8 cellular contexts compared by ENCODE assay signal in genomic region chr11:60915250-60915914, GRCh38. TPM values are rescaled to one million over a fixed set of nuclear protein-coding genes. Genes with fewer than 3 reads are reported as not detected.
DNase-seq lines count a peak whose midpoint lies in the region; ATAC-seq and TF ChIP-seq lines count a peak whose summit lies in the region.

No MANE protein-coding gene starts in this region.

- TF ChIP-seq POLR2A in uterus (IDR thresholded peaks at IDR 0.05), result no peak

- CTCF ChIA-PET in AG04450 (lab: Charles Lee), result interaction anchor here (0.6 to 4.7 kb wide), 8 partner anchors 9 to 258 kb away, joined by 3 to 35 read pairs (median 4); partner anchors contain the start of gene TMEM132A

- H3K9me3 ChIP-seq in AG04450 (ENCODE audit: control insufficient read depth, insufficient read depth, low read length) (no peaks in the 10 kb centered on the region; the same call in 1 of the 2 replicates), SK-N-MC (ENCODE audit: low read depth, low read length) (no peaks in the 10 kb centered on the region), heart right ventricle (no peaks in the 10 kb centered on the region), uterus (no peaks in the 10 kb centered on the region)

- peaks cover 75% of the 10 kb centered on the region for H3K4me1 Mint-ChIP-seq in activated naive CD4-positive, alpha-beta T cell treated with anti-CD3 and anti-CD28 coated beads, Interleukin-2, amount 50 U/mL, for 24 hours

- POLR2A ChIA-PET in AG04450 (lab: Yijun Ruan, JAX), result interaction anchor here (0.6 to 1.4 kb wide), 4 partner anchors 8 to 1935 kb away, joined by 3 to 6 read pairs (median 4); partner anchors contain the start of gene TMEM132A

- ATAC-seq in GM18867 (IDR thresholded peaks at IDR 0.05; ENCODE audit: unreplicated experiment), result peak; percentile 54
- ATAC-seq in HG03135 (IDR thresholded peaks at IDR 0.05; ENCODE audit: unreplicated experiment), result peak; percentile 38
- ATAC-seq in heart right ventricle, result peak; percentile 17 to 63 (median 52)

- H3K9ac ChIP-seq in SK-N-MC (ENCODE audit: insufficient read length) (peak overlapping the region; percentile 92), rectal smooth muscle tissue (ENCODE audit: low read length) (peak overlapping the region; percentile 49)

- no peaks in the 10 kb centered on the region for H3K9me3 Mint-ChIP-seq in activated naive CD4-positive, alpha-beta T cell treated with anti-CD3 and anti-CD28 coated beads, Interleukin-2, amount 50 U/mL, for 24 hours

- H3K27me3 ChIP-seq in AG04450 (ENCODE audit: control insufficient read depth, insufficient read depth, low read length) (no peaks in the 10 kb centered on the region), heart right ventricle (no peaks in the 10 kb centered on the region), rectal smooth muscle tissue (ENCODE audit: control insufficient read depth, insufficient read depth, low read length) (no peaks in the 10 kb centered on the region), uterus (no peaks in the 10 kb centered on the region)

- H3K27ac ChIP-seq in AG04450 (ENCODE audit: low read depth, low read length), result peak overlapping the region; percentile 75
- no peak overlapping the region for H3K27ac ChIP-seq in SK-N-MC
- peak overlapping the region in 9 of 10 donors; percentile 82 to 94 (median 91) for H3K27ac ChIP-seq in heart right ventricle
- H3K27ac ChIP-seq in rectal smooth muscle tissue (ENCODE audit: low read depth, low read length), result peak overlapping the region; percentile 15
- H3K27ac ChIP-seq in uterus, result peak overlapping the region; percentile 91 to 95

- intact Hi-C loops in heart right ventricle (cut with DNase I) (loop anchor here in 4 of 10 donors (5.0 to 10.0 kb wide), 4 partner anchors 37 to 219 kb away; partner anchors contain the start of gene SLC15A3 (in 2 of the 4)), uterus (cut with DNase I; ENCODE audit: low total_unique reads) (no loop called here)

- H3K4me3 ChIP-seq in AG04450 (ENCODE audit: low read depth, low read length), result peak overlapping the region; percentile 80
- H3K4me3 ChIP-seq in SK-N-MC, result peak overlapping the region; percentile 93
- peak overlapping the region; percentile 63 to 93 (median 84) for H3K4me3 ChIP-seq in heart right ventricle
- H3K4me3 ChIP-seq in rectal smooth muscle tissue (ENCODE audit: low read length), result peak overlapping the region; percentile 92
- H3K4me3 ChIP-seq in uterus, result peak overlapping the region; percentile 63 to 96

- H3K36me3 ChIP-seq in SK-N-MC (ENCODE audit: insufficient read depth, low read length) (peaks cover 26% of the 10 kb centered on the region), heart right ventricle (peaks cover 0 to 18% (median 7%) of the 10 kb centered on the region in 9 donors), rectal smooth muscle tissue (ENCODE audit: control insufficient read depth, insufficient read depth, low read length) (peaks cover 5% of the 10 kb centered on the region), uterus (no peaks in the 10 kb centered on the region)

- H3K4me3 Mint-ChIP-seq in activated naive CD4-positive, alpha-beta T cell treated with anti-CD3 and anti-CD28 coated beads, Interleukin-2, amount 50 U/mL, for 24 hours, result peak overlapping the region; percentile 93

- TF ChIP-seq CTCF in AG04450 (IDR thresholded peaks at IDR 0.05; ENCODE audit: low read depth, low read length) (peak; percentile 38; the same call in 1 of the 2 replicates), heart right ventricle (IDR thresholded peaks at IDR 0.05) (peak in 7 of 9 donors; percentile 13 to 61 (median 43)), uterus (IDR thresholded peaks at IDR 0.05) (peak in 3 of 4 experiments; percentile 17 to 32 (median 25))

- no peak for DNase-seq in AG04450 (ENCODE audit: low read depth, low spot score)
- DNase-seq in SK-N-MC (ENCODE audit: low read depth, low spot score), result no peak
- peak in 1 of 2 donors; percentile 57 for DNase-seq in heart right ventricle
- peak in 1 of 2 donors; percentile 50 for DNase-seq in uterus

- no peaks in the 10 kb centered on the region for H3K27me3 Mint-ChIP-seq in activated naive CD4-positive, alpha-beta T cell treated with anti-CD3 and anti-CD28 coated beads, Interleukin-2, amount 50 U/mL, for 24 hours

- peak overlapping the region; percentile 25 for H3K27ac Mint-ChIP-seq in activated naive CD4-positive, alpha-beta T cell treated with anti-CD3 and anti-CD28 coated beads, Interleukin-2, amount 50 U/mL, for 24 hours

- peaks cover 11 to 89% (median 76%) of the 10 kb centered on the region in 9 donors for H3K4me1 ChIP-seq in heart right ventricle
- H3K4me1 ChIP-seq in rectal smooth muscle tissue (ENCODE audit: control insufficient read depth, insufficient read depth, low read length), result peaks cover 11% of the 10 kb centered on the region
- peaks cover 11 to 17% of the 10 kb centered on the region in 2 donors for H3K4me1 ChIP-seq in uterus

- WGBS in heart right ventricle, 2 donors, result 9 to 12% methylated on average over 17 of the region's 17 CpGs

- peaks cover 11% of the 10 kb centered on the region for H3K36me3 Mint-ChIP-seq in activated naive CD4-positive, alpha-beta T cell treated with anti-CD3 and anti-CD28 coated beads, Interleukin-2, amount 50 U/mL, for 24 hours

RNA-seq across cellular contexts. Expression of gene TMEM109, which starts 1.4 kb away (rescaled TPM):
- polyA plus RNA-seq in AG04450 (2011; rRNA removed) (36.2 and 44.5 TPM in 2 replicates), heart right ventricle (100 to 1,000 TPM in 1 of 2 donors, 10 to 100 TPM in 1; 53.3 to 121 TPM)
- polyA minus RNA-seq in AG04450 (2011; rRNA and poly(A)+ RNA removed), result 23.8 and 24.6 TPM in 2 replicates
- total RNA-seq in heart right ventricle (100 to 1,000 TPM in 2 of 10 donors, 10 to 100 TPM in 8; 78.6 to 115 (median 92.7) TPM), uterus (100 to 1,000 TPM in 1 of 4 donors, 10 to 100 TPM in 3; 37.1 to 155 (median 75.3) TPM)

RNA-seq across cellular contexts. Expression of gene TMEM132A, which starts 8.9 kb away (rescaled TPM):
- polyA plus RNA-seq in AG04450 (2011; rRNA removed) (25.9 and 36.0 TPM in 2 replicates), heart right ventricle (10 to 100 TPM; 10.0 to 16.4 TPM)
- polyA minus RNA-seq in AG04450 (2011; rRNA and poly(A)+ RNA removed), result 18.9 and 24.2 TPM in 2 replicates
- total RNA-seq in heart right ventricle (10 to 100 TPM in 2 of 10 donors, 1 to 10 TPM in 8; 3.7 to 12.9 (median 6.5) TPM), uterus (10 to 100 TPM in 2 of 4 donors, under 1 TPM in 2; under 0.01 to 47.7 (median 7.7) TPM)

RNA-seq across cellular contexts. Expression of gene PRPF19, which starts 9.0 kb away (rescaled TPM):
- polyA plus RNA-seq in AG04450 (2011; rRNA removed), result 25.1 and 33.6 TPM in 2 replicates
- polyA minus RNA-seq in AG04450 (2011; rRNA and poly(A)+ RNA removed), result 24.1 and 37.6 TPM in 2 replicates
- 10 to 100 TPM; 32.0 to 49.7 (median 39.4) TPM for total RNA-seq in heart right ventricle
- polyA plus RNA-seq in heart right ventricle, result 10 to 100 TPM; 50.3 to 53.0 TPM
- 10 to 100 TPM; 19.4 to 70.1 (median 50.2) TPM for total RNA-seq in uterus

RNA-seq across cellular contexts. Expression of gene SLC15A3, which starts 36.6 kb away (rescaled TPM):
- polyA plus RNA-seq in AG04450 (2011; rRNA removed) (4.8 and 9.1 TPM in 2 replicates), heart right ventricle (10 to 100 TPM; 21.3 to 36.9 TPM)
- 16.3 and 19.4 TPM in 2 replicates for polyA minus RNA-seq in AG04450 (2011; rRNA and poly(A)+ RNA removed)
- total RNA-seq in heart right ventricle (10 to 100 TPM in 9 of 10 donors, 1 to 10 TPM in 1; 9.5 to 52.4 (median 18.5) TPM), uterus (10 to 100 TPM in 3 of 4 donors, 1 to 10 TPM in 1; 5.9 to 44.5 (median 28.7) TPM)

RNA-seq across cellular contexts. Expression of gene ZP1, which starts 48.0 kb away (rescaled TPM):
- polyA plus RNA-seq in AG04450 (2011; rRNA removed) (0.48 and 0.65 TPM in 2 replicates), heart right ventricle (under 1 TPM; 0.37 to 0.51 TPM)
- 0.35 TPM in 1 of 2 replicates, not detected in the other for polyA minus RNA-seq in AG04450 (2011; rRNA and poly(A)+ RNA removed)
- total RNA-seq in heart right ventricle (under 1 TPM in 3 of 10 donors, not detected in 7; 0.16 to 0.33 (median 0.25) TPM), uterus (not detected)
